8 cellular contexts compared by ENCODE assay signal in the genomic region with DNA sequence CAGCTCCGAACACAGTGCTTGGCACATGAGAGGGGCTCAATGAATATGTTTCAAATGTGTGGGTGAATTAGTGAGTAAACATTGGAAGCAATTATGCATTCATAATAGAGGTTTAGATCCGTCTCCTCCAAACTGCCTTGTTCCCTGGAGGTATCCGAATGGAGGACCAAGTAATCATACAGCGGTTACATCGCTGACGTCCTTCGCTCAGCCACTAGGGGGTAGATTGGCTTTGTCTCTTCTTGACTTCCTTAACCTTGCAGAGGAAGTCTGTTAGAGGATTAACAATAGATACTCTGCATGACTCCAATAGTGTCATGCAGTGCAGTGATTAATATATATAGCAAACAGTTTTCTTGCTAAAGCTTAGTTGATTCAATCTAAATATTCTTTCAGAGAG.
DNase-seq lines count a peak whose midpoint lies in the region; ATAC-seq, FAIRE-seq and TF ChIP-seq lines count a peak whose summit lies in the region.

No MANE protein-coding gene starts in this region.

- intact Hi-C loops in mucosa of descending colon (cut with DNase I, micrococcal nuclease): no loop called here

- H3K4ac ChIP-seq in H1 (replicated peaks; ENCODE audit: insufficient read length, low read depth, low read length): no peak overlapping the region

- no peak overlapping the region for H4K8ac ChIP-seq in H1 (ENCODE audit: extremely low read depth, insufficient read depth, low read length)

- H3K36me3 ChIP-seq in H1 (ENCODE audit: control insufficient read depth in 2 of 4, insufficient read depth in 4 of 4, low read length in 3 of 4): no peaks in the 10 kb centered on the region
- H3K36me3 ChIP-seq in mucosa of descending colon (ENCODE audit: low read depth): no peaks in the 10 kb centered on the region

- H3K23me2 ChIP-seq in H1 (ENCODE audit: low read depth, low read length): no peaks in the 10 kb centered on the region

- H2AK5ac ChIP-seq in H1 (ENCODE audit: low read depth, low read length): no peak overlapping the region; the same call in 1 of the 2 replicates

- H3K23ac ChIP-seq in H1 (ENCODE audit: insufficient read length): no peak overlapping the region

- no peak overlapping the region for H4K91ac ChIP-seq in H1 (replicated peaks; ENCODE audit: insufficient read length, low read length)

- no peaks in the 10 kb centered on the region for H3K79me2 ChIP-seq in H1 (ENCODE audit: control insufficient read depth in 1 of 2, insufficient read depth in 2 of 2, low read length in 2 of 2)

- H2BK15ac ChIP-seq in H1 (ENCODE audit: low read length): 0 out of 2 replicates have a peak overlapping the region, but pooled peaks have one; percentile 36

- no peak overlapping the region for H3K56ac ChIP-seq in H1 (replicated peaks; ENCODE audit: insufficient read length, low read depth, low read length)

- H4K5ac ChIP-seq in H1 (ENCODE audit: insufficient read length, low read depth, low read length): no peak overlapping the region

- H2BK12ac ChIP-seq in H1 (ENCODE audit: low read depth, low read length): peak overlapping the region; percentile 90

- no peaks in the 10 kb centered on the region for H4K20me1 ChIP-seq in H1 (replicated peaks in 1 of 2; ENCODE audit: control insufficient read depth in 1 of 2, insufficient read depth in 2 of 2, low read length in 2 of 2)

- H3K27ac ChIP-seq in H1 (ENCODE audit: low read depth, low read length): no peak overlapping the region; the same call in 1 of the 2 replicates

- CTCF ChIA-PET in H1 (lab: Charles Lee; ENCODE audit: partially characterized antibody): interaction anchor here (0.6 to 2.5 kb wide), 13 partner anchors 12 to 323 kb away, joined by 3 to 18 read pairs (median 4); no protein-coding TSS in a partner anchor

- no peak overlapping the region for H3K9ac ChIP-seq in H1 (replicated peaks in 1 of 4; ENCODE audit: extremely low read depth in 1 of 4, low read depth in 3 of 4, low read length in 3 of 4)

- peak overlapping the region; percentile 60 to 61 for H3K4me2 ChIP-seq in H1 (ENCODE audit: insufficient read depth in 1 of 2, low read depth in 2 of 2, low read length in 2 of 2)

- H3K4me3 ChIP-seq in H1 (ENCODE audit: extremely low read depth in 1 of 4, insufficient read depth in 2 of 4, low read depth in 3 of 4, low read length in 4 of 4) (peak overlapping the region in 1 of 4 experiments; percentile 38; a peak in 1 of 8 replicates), mucosa of descending colon (no peak overlapping the region)

- 0 out of 2 replicates have a peak overlapping the region, but pooled peaks have one; percentile 62 for H2AFZ ChIP-seq in H1 (ENCODE audit: low read length)

- peak; percentile 35 for ATAC-seq in mucosa of descending colon
- no peak for ATAC-seq in HG02840 (IDR thresholded peaks at IDR 0.05; ENCODE audit: low FRiP score, unreplicated experiment)

- no peaks in the 10 kb centered on the region for H3K79me1 ChIP-seq in H1 (ENCODE audit: low read depth, low read length)

- 7% methylated on average over 7 of the region's 7 CpGs; no CpG with 5 or more reads in 1 of the 2 experiments for WGBS in H1 (ENCODE audit: extremely low coverage in 1 of 2, insufficient coverage in 1 of 2, insufficient read length in 1 of 2, insufficient replicate concordance in 2 of 2, low coverage in 1 of 2, low lambda C conversion rate in 2 of 2, missing lambda C conversion rate in 1 of 2), 2 experiments

- H2BK5ac ChIP-seq in H1 (ENCODE audit: low read depth, low read length): peak overlapping the region; percentile 96; the same call in 1 of the 2 replicates

- peaks cover 0 to 3% (median 0%) of the 10 kb centered on the region in 4 experiments; a peak in 4 of 7 replicates for H3K27me3 ChIP-seq in H1 (replicated peaks in 1 of 4; ENCODE audit: control insufficient read depth in 3 of 4, extremely low read depth in 1 of 4, insufficient read depth in 3 of 4, low read length in 3 of 4)

- H3K4me1 ChIP-seq in H1 (replicated peaks in 1 of 4; ENCODE audit: control insufficient read depth in 3 of 4, insufficient read depth in 4 of 4, low read length in 3 of 4) (peaks cover 1 to 23% (median 5%) of the 10 kb centered on the region in 4 experiments; a peak in 4 of 7 replicates), mucosa of descending colon (ENCODE audit: low read depth) (no peaks in the 10 kb centered on the region)

- H2BK20ac ChIP-seq in H1 (ENCODE audit: low read length): peak overlapping the region; percentile 93; the same call in 1 of the 2 replicates

- H3K18ac ChIP-seq in H1 (ENCODE audit: extremely low read depth, low read length): 0 out of 2 replicates have a peak overlapping the region, but pooled peaks have one; percentile 89

- peak in 1 of 2 experiments; percentile 88; a peak in 1 of 3 replicates for TF ChIP-seq EP300 in H1 (IDR thresholded peaks at IDR 0.05; ENCODE audit: borderline replicate concordance in 1 of 2, low read depth in 2 of 2, low read length in 2 of 2)

- TF ChIP-seq RAD21 in H1 (IDR thresholded peaks at IDR 0.05 in 1 of 2, conservative IDR thresholded peaks at IDR 0.05 in 1 of 2; ENCODE audit: low read depth in 2 of 2, low read length in 2 of 2): peak; percentile 63 to 76

- TF ChIP-seq POLR2A in H1 (IDR thresholded peaks at IDR 0.05; ENCODE audit: control extremely low read depth in 1 of 2, low read depth in 2 of 2, low read length in 2 of 2): no peak
- no peak for TF ChIP-seq POLR2A in GM12891 (IDR thresholded peaks at IDR 0.05; ENCODE audit: low read depth, low read length)

- peak; percentile 96 for FAIRE-seq in H1 (lab: Jason Lieb, UNC)
- no peak for FAIRE-seq in GM12891 (lab: Jason Lieb, UNC)

- H3K14ac ChIP-seq in H1 (ENCODE audit: insufficient read length): no peak overlapping the region

- TF ChIP-seq CTCF in H1 (IDR thresholded peaks at IDR 0.05; ENCODE audit: control extremely low read depth in 1 of 3, insufficient read depth in 1 of 3, low read depth in 1 of 3, low read length in 3 of 3): peak; percentile 63 to 83 (median 66)
- TF ChIP-seq CTCF in mucosa of descending colon (IDR thresholded peaks at IDR 0.05): no peak

- peak overlapping the region; percentile 14 for H2BK120ac ChIP-seq in H1 (replicated peaks; ENCODE audit: low read depth, low read length)

- H3K9me3 ChIP-seq in H1 (ENCODE audit: insufficient read depth in 2 of 2, low read depth in 1 of 2, low read length in 1 of 2) (no peaks in the 10 kb centered on the region), mucosa of descending colon (no peaks in the 10 kb centered on the region)

- POLR2A ChIA-PET in H1 (lab: Charles Lee; ENCODE audit: partially characterized antibody): no interaction called here

- DNase-seq in DMS53 (lab: John Stamatoyannopoulos, UW): peak; percentile 68
- DNase-seq in DMS53 treated with DMSO at 0.1 percent for 48 hours (lab: John Stamatoyannopoulos, UW; ENCODE audit: unreplicated experiment): no peak
- peak; percentile 7 to 63 for DNase-seq in NCI-H1930 (lab: John Stamatoyannopoulos, UW)
- peak; percentile 55 to 63 for DNase-seq in H1 (ENCODE audit: low read depth in 1 of 2, low spot score in 2 of 2)
- DNase-seq in mucosa of descending colon: peak in 1 of 3 donors; percentile 19
- no peak for DNase-seq in GM12891 (ENCODE audit: insufficient read length, low spot score)
- DNase-seq in GF-D8 (lab: John Stamatoyannopoulos, UW): no peak

TF ChIP-seq in H1, 55 proteins besides CTCF, POLR2A, EP300 and RAD21 (continues in another document):
- TF ChIP-seq CHD1 (IDR thresholded peaks at IDR 0.05; ENCODE audit: low read depth, low read length): no peak
- TF ChIP-seq NANOG (IDR thresholded peaks at IDR 0.05; ENCODE audit: insufficient read depth, low read depth, low read length, poor library complexity, severe bottlenecking): peak; percentile 96

TF ChIP-seq in GM12891, 5 proteins besides CTCF, POLR2A, EP300 and RAD21:
- TF ChIP-seq TAF1 (IDR thresholded peaks at IDR 0.05; ENCODE audit: low read depth, low read length): no peak
- no peak for TF ChIP-seq POLR2AphosphoS5 (IDR thresholded peaks at IDR 0.05; ENCODE audit: low read depth, low read length)
- no peak for TF ChIP-seq POU2F2 (IDR thresholded peaks at IDR 0.05; ENCODE audit: low read depth, low read length)
- TF ChIP-seq SPI1 (IDR thresholded peaks at IDR 0.05; ENCODE audit: low read depth, low read length): no peak
- no peak for TF ChIP-seq PAX5 (IDR thresholded peaks at IDR 0.05; ENCODE audit: insufficient read depth, low read length, severe bottlenecking)

Comparison
In these comparisons a context has a peak if more than half of its experiments do, and no peak if none do; other contexts are left out.
1. DNase-seq: peak in DMS53 (single experiment), NCI-H1930 (2 of 2) and H1 (2 of 2); none in DMS53 treated with DMSO at 0.1 percent for 48 hours (single experiment), GM12891 (single experiment) and GF-D8 (single experiment).